Comparison of ENCODE assay signal across 12 cellular contexts in genomic region chr3:72099331-72100061, GRCh38.
DNase-seq lines count a peak whose midpoint lies in the region; ATAC-seq and TF ChIP-seq lines count a peak whose summit lies in the region.
"Had no signal": no experiment of that assay in that cellular context is flagged by ENCODE, and none has a peak within 500 bp of the region (broad histone marks: within the 10 kb centered on the region; RNA-seq: fewer than 3 reads in every experiment).

No MANE protein-coding gene starts in this region.

- POLR2A ChIA-PET in CD8-positive, alpha-beta T cell (lab: Charles Lee): no interaction called here

- no peak for ATAC-seq in natural killer cell treated with Interleukin-12 subunit alpha and Interleukin-12 subunit beta and Interleukin-15 and Interleukin-18, amount 100 ng/mL, for 72 hours
- no peak for ATAC-seq in natural killer cell
- ATAC-seq in GM21526 (IDR thresholded peaks at IDR 0.05; ENCODE audit: low FRiP score, unreplicated experiment): no peak
- ATAC-seq in CD8-positive, alpha-beta T cell: no peak

- intact Hi-C loops in natural killer cell (cut with micrococcal nuclease): loop anchor here (10.0 kb wide), 1 partner anchor 375 kb away; the partner anchor contains the start of gene EIF4E3
- intact Hi-C loops in CD8-positive, alpha-beta T cell (cut with DNase I, micrococcal nuclease): no loop called here

- H3K4me1 ChIP-seq in NT2/D1 (ENCODE audit: insufficient read depth, insufficient read length): peaks cover 5% of the 10 kb centered on the region
- no peaks in the 10 kb centered on the region for H3K4me1 ChIP-seq in iPS-15b (ENCODE audit: control insufficient read depth, insufficient read depth, low read length)
- H3K4me1 ChIP-seq in CD8-positive, alpha-beta T cell (ENCODE audit: insufficient read depth, low read length): peaks cover 19% of the 10 kb centered on the region
- H3K4me1 ChIP-seq: prostate gland had no signal

- peaks cover 34% of the 10 kb centered on the region for H3K27me3 ChIP-seq in NT2/D1 (ENCODE audit: insufficient read depth, insufficient read length)
- H3K27me3 ChIP-seq in iPS-15b (ENCODE audit: control insufficient read depth, insufficient read depth, low read length): peaks cover 26% of the 10 kb centered on the region
- H3K27me3 ChIP-seq in CD8-positive, alpha-beta T cell (ENCODE audit: insufficient read depth, low read length): no peaks in the 10 kb centered on the region

- no peak overlapping the region for H3K27ac ChIP-seq in CD8-positive, alpha-beta T cell (ENCODE audit: low read depth, low read length)

- CTCF ChIA-PET in CD8-positive, alpha-beta T cell (lab: Charles Lee): no interaction called here

- H3K36me3 Mint-ChIP-seq in natural killer cell treated with Interleukin-12 subunit alpha and Interleukin-12 subunit beta and Interleukin-15 and Interleukin-18, amount 100 ng/mL, for 72 hours: no peaks in the 10 kb centered on the region
- no peaks in the 10 kb centered on the region for H3K36me3 Mint-ChIP-seq in natural killer cell
- H3K36me3 Mint-ChIP-seq in type B pancreatic cell: no peaks in the 10 kb centered on the region
- no peaks in the 10 kb centered on the region for H3K36me3 Mint-ChIP-seq in CD8-positive, alpha-beta T cell

- H3K27me3 Mint-ChIP-seq in natural killer cell treated with Interleukin-12 subunit alpha and Interleukin-12 subunit beta and Interleukin-15 and Interleukin-18, amount 100 ng/mL, for 72 hours: peaks cover 32% of the 10 kb centered on the region in 2 donors
- H3K27me3 Mint-ChIP-seq in natural killer cell (ENCODE audit: low read depth in 2 of 2): peaks cover 19 to 25% of the 10 kb centered on the region in 2 donors
- peaks cover 58% of the 10 kb centered on the region for H3K27me3 Mint-ChIP-seq in type B pancreatic cell
- H3K27me3 Mint-ChIP-seq in CD8-positive, alpha-beta T cell (ENCODE audit: low read depth): peaks cover 3% of the 10 kb centered on the region

- peak overlapping the region; percentile 55 for H3K4me3 ChIP-seq in NT2/D1 (ENCODE audit: insufficient read length, low read depth)
- H3K4me3 ChIP-seq in iPS-15b (ENCODE audit: low read depth, low read length): peak overlapping the region; percentile 72
- H3K4me3 ChIP-seq in CD8-positive, alpha-beta T cell (ENCODE audit: low read depth, low read length): no peak overlapping the region

- no peak for DNase-seq in natural killer cell treated with Interleukin-12 subunit alpha and Interleukin-12 subunit beta and Interleukin-15 and Interleukin-18, amount 100 ng/mL, for 72 hours (ENCODE audit: low spot score)
- no peak for DNase-seq in natural killer cell
- no peak for DNase-seq in NT2/D1 (ENCODE audit: low read depth, low spot score)
- no peak for DNase-seq in type B pancreatic cell (ENCODE audit: extremely low spot score, unreplicated experiment)
- no peak for DNase-seq in AML-193 (lab: John Stamatoyannopoulos, UW)
- no peak for DNase-seq in CD8-positive, alpha-beta T cell
- DNase-seq: head of caudate nucleus; NCI-H446 treated with DMSO at 0.1 percent for 48 hours; stimulated activated naive CD4-positive, alpha-beta T cell treated with Interleukin-2 at 50 U/mL for 16 hours had no signal

- H3K9ac ChIP-seq in NT2/D1 (ENCODE audit: insufficient read length, low read depth) (no peak overlapping the region), iPS-15b (ENCODE audit: low read depth, low read length) (no peak overlapping the region)

- H3K4me3 Mint-ChIP-seq in natural killer cell treated with Interleukin-12 subunit alpha and Interleukin-12 subunit beta and Interleukin-15 and Interleukin-18, amount 100 ng/mL, for 72 hours: peak overlapping the region; percentile 83
- H3K4me3 Mint-ChIP-seq in natural killer cell (no peak overlapping the region), type B pancreatic cell (peak overlapping the region; percentile 86)
- H3K4me3 Mint-ChIP-seq in CD8-positive, alpha-beta T cell: no peak overlapping the region

- peaks cover 15 to 22% of the 10 kb centered on the region in 2 donors for H3K4me1 Mint-ChIP-seq in natural killer cell treated with Interleukin-12 subunit alpha and Interleukin-12 subunit beta and Interleukin-15 and Interleukin-18, amount 100 ng/mL, for 72 hours (ENCODE audit: low read depth in 2 of 2)
- H3K4me1 Mint-ChIP-seq in natural killer cell (peaks cover 18 to 20% of the 10 kb centered on the region in 2 donors), type B pancreatic cell (ENCODE audit: unreplicated experiment) (peaks cover 28% of the 10 kb centered on the region)
- H3K4me1 Mint-ChIP-seq in CD8-positive, alpha-beta T cell (ENCODE audit: low read depth): peaks cover 17% of the 10 kb centered on the region

- TF ChIP-seq CTCF in natural killer cell (IDR thresholded peaks at IDR 0.05): no peak
- no peak for TF ChIP-seq CTCF in type B pancreatic cell (conservative IDR thresholded peaks at IDR 0.05)
- TF ChIP-seq CTCF in CD8-positive, alpha-beta T cell (IDR thresholded peaks at IDR 0.05): no peak

- H3K9me3 ChIP-seq in NT2/D1 (ENCODE audit: insufficient read depth, low read length): no peaks in the 10 kb centered on the region
- no peaks in the 10 kb centered on the region for H3K9me3 ChIP-seq in iPS-15b (ENCODE audit: control insufficient read depth, insufficient read depth, low read length)
- no peaks in the 10 kb centered on the region for H3K9me3 ChIP-seq in CD8-positive, alpha-beta T cell (ENCODE audit: low read length)
- H3K9me3 ChIP-seq: prostate gland had no signal

- no peak overlapping the region for H3K27ac Mint-ChIP-seq in natural killer cell treated with Interleukin-12 subunit alpha and Interleukin-12 subunit beta and Interleukin-15 and Interleukin-18, amount 100 ng/mL, for 72 hours
- H3K27ac Mint-ChIP-seq in natural killer cell: peak overlapping the region in 1 of 2 donors; percentile 2
- no peak overlapping the region for H3K27ac Mint-ChIP-seq in type B pancreatic cell
- H3K27ac Mint-ChIP-seq in CD8-positive, alpha-beta T cell: no peak overlapping the region

- no peaks in the 10 kb centered on the region for H3K9me3 Mint-ChIP-seq in natural killer cell treated with Interleukin-12 subunit alpha and Interleukin-12 subunit beta and Interleukin-15 and Interleukin-18, amount 100 ng/mL, for 72 hours
- H3K9me3 Mint-ChIP-seq in natural killer cell: no peaks in the 10 kb centered on the region
- no peaks in the 10 kb centered on the region for H3K9me3 Mint-ChIP-seq in type B pancreatic cell
- H3K9me3 Mint-ChIP-seq in CD8-positive, alpha-beta T cell: no peaks in the 10 kb centered on the region

- H3K36me3 ChIP-seq in NT2/D1 (ENCODE audit: insufficient read depth, insufficient read length, low read length) (no peaks in the 10 kb centered on the region), iPS-15b (ENCODE audit: control insufficient read depth, insufficient read depth, low read length) (no peaks in the 10 kb centered on the region)
- H3K36me3 ChIP-seq in CD8-positive, alpha-beta T cell (ENCODE audit: insufficient read depth, low read length): no peaks in the 10 kb centered on the region
- H3K36me3 ChIP-seq: prostate gland had no signal

Comparison
In these comparisons a context has a peak if more than half of its experiments do, and no peak if none do; other contexts are left out.
1. H3K4me3 Mint-ChIP-seq: peak in natural killer cell treated with Interleukin-12 subunit alpha and Interleukin-12 subunit beta and Interleukin-15 and Interleukin-18, amount 100 ng/mL, for 72 hours (single experiment) and type B pancreatic cell (single experiment); none in natural killer cell (single experiment) and CD8-positive, alpha-beta T cell (single experiment).